ENCODE assay signal across 1 cellular context in genomic region chr2:130374587-130375290, GRCh38.
TF ChIP-seq lines count a peak whose summit lies in the region.

No MANE protein-coding gene starts in this region.

TF ChIP-seq in endothelial cell of umbilical vein, 7 proteins besides CTCF, POLR2A, EP300 and RAD21:
- no peak for TF ChIP-seq POLR2AphosphoS5 (IDR thresholded peaks at IDR 0.05; ENCODE audit: insufficient read depth, low read depth, low read length)
- no peak for TF ChIP-seq FOS (IDR thresholded peaks at IDR 0.05; ENCODE audit: borderline replicate concordance, insufficient read depth, low read length)
- no peak for TF ChIP-seq MYC (IDR thresholded peaks at IDR 0.05; ENCODE audit: low read depth, low read length)
- peak; percentile 60 for TF ChIP-seq GATA2 (IDR thresholded peaks at IDR 0.05; ENCODE audit: insufficient read depth, insufficient read length, low read depth, low read length)
- no peak for TF ChIP-seq MAX (IDR thresholded peaks at IDR 0.05; ENCODE audit: insufficient read depth, insufficient read length)
- no peak for TF ChIP-seq EZH2 (IDR thresholded peaks at IDR 0.05; ENCODE audit: borderline replicate concordance, low read depth, low read length, severe bottlenecking)
- TF ChIP-seq JUN (IDR thresholded peaks at IDR 0.05; ENCODE audit: borderline replicate concordance, insufficient read depth, insufficient read length, low read depth): no peak
